Comparison of ENCODE assay signal across 9 cellular contexts in genomic region chr7:102061981-102062390, GRCh38.
DNase-seq lines count a peak whose midpoint lies in the region; ATAC-seq, FAIRE-seq and TF ChIP-seq lines count a peak whose summit lies in the region.
"Had no signal": no experiment of that assay in that cellular context is flagged by ENCODE, and none has a peak within 500 bp of the region (broad histone marks: within the 10 kb centered on the region; RNA-seq: fewer than 3 reads in every experiment).

No MANE protein-coding gene starts in this region.

- FAIRE-seq in A549 (lab: Jason Lieb, UNC), result no peak

- 0 out of 3 replicates have a peak, but pooled peaks cover 5% of the 10 kb centered on the region for H3K9me3 ChIP-seq in A549
- peaks cover 0 to 5% (median 0%) of the 10 kb centered on the region in 12 donors for H3K9me3 ChIP-seq in heart left ventricle

- no peaks in the 10 kb centered on the region for H3K36me3 ChIP-seq in heart left ventricle

- H3K4me3 ChIP-seq in A549, result no peak overlapping the region
- no peak overlapping the region for H3K4me3 ChIP-seq in heart left ventricle

- H3K27me3 Mint-ChIP-seq in WTC11 (ENCODE audit: low read depth), result no peaks in the 10 kb centered on the region
- no peaks in the 10 kb centered on the region for H3K27me3 Mint-ChIP-seq in Calu3 (ENCODE audit: unreplicated experiment)

- TF ChIP-seq RAD21 in A549 (conservative IDR thresholded peaks at IDR 0.05 in 1 of 2, IDR thresholded peaks at IDR 0.05 in 1 of 2), result no peak

- peaks cover 39% of the 10 kb centered on the region for H3K4me1 Mint-ChIP-seq in WTC11
- peaks cover 10% of the 10 kb centered on the region for H3K4me1 Mint-ChIP-seq in Calu3 (ENCODE audit: low read depth, unreplicated experiment)

- H3K9me3 Mint-ChIP-seq in WTC11 (no peaks in the 10 kb centered on the region), Calu3 (ENCODE audit: low read depth, unreplicated experiment) (no peaks in the 10 kb centered on the region)

- no TSS peak for BruUV-seq in Calu3 (replicated peaks; lab: Mats Ljungman, UMichigan)

- POLR2A ChIA-PET in A549 (lab: Yijun Ruan, JAX), result no interaction called here
- POLR2A ChIA-PET in WTC11 (lab: Charles Lee), result no interaction called here

- H3K4me1 ChIP-seq in A549 (peaks cover 38% of the 10 kb centered on the region), heart left ventricle (peaks cover 3 to 26% (median 20%) of the 10 kb centered on the region in 12 donors)

- peak overlapping the region; percentile 85 for H3K27ac Mint-ChIP-seq in WTC11
- H3K27ac Mint-ChIP-seq in Calu3 (ENCODE audit: unreplicated experiment), result no peak overlapping the region

- TF ChIP-seq EP300 in A549 (IDR thresholded peaks at IDR 0.05), result no peak

- no peak for TF ChIP-seq POLR2A in A549 (IDR thresholded peaks at IDR 0.05; ENCODE audit: low read length)
- TF ChIP-seq POLR2A in heart left ventricle (IDR thresholded peaks at IDR 0.05), result no peak

- intact Hi-C loops in posterior cingulate gyrus (cut with DNase I) (no loop called here), Calu3 (cut with micrococcal nuclease; ENCODE audit: unreplicated experiment) (no loop called here), heart left ventricle (cut with DNase I) (no loop called here)

- DNase-seq in A549 (ENCODE audit: low read depth in 1 of 2, low spot score in 1 of 2) (peak in 1 of 2 experiments; percentile 38), WTC11 (ENCODE audit: low spot score) (no peak), posterior cingulate gyrus (no peak), Calu3 (no peak), heart left ventricle (no peak)

- no peak for TF ChIP-seq CTCF in A549 (IDR thresholded peaks at IDR 0.05)
- no peak for TF ChIP-seq CTCF in WTC11 (IDR thresholded peaks at IDR 0.05)
- no peak for TF ChIP-seq CTCF in Calu3 (IDR thresholded peaks at IDR 0.05; ENCODE audit: unreplicated experiment)
- TF ChIP-seq CTCF in heart left ventricle (IDR thresholded peaks at IDR 0.05), result no peak

- ATAC-seq in A549, result no peak
- peak; percentile 78 for ATAC-seq in GM19025 (IDR thresholded peaks at IDR 0.05; ENCODE audit: low read depth, unreplicated experiment)
- ATAC-seq in HG03159 (IDR thresholded peaks at IDR 0.05; ENCODE audit: unreplicated experiment), result peak; percentile 89
- ATAC-seq in WTC11, result no peak
- ATAC-seq in HG02840 (IDR thresholded peaks at IDR 0.05; ENCODE audit: low FRiP score, unreplicated experiment), result no peak
- no peak for ATAC-seq in heart left ventricle

- CTCF ChIA-PET in A549 (lab: Yijun Ruan, JAX) (interaction anchor here (1.3 kb wide), 1 partner anchor 206 kb away, joined by 3 read pairs; no protein-coding TSS in a partner anchor), WTC11 (lab: Charles Lee) (interaction anchor here (0.7 kb wide), 1 partner anchor 8 kb away, joined by 3 read pairs; no protein-coding TSS in a partner anchor), Calu3 (lab: Charles Lee) (no interaction called here)

- WGBS in A549 (ENCODE audit: missing lambda C conversion rate), result 86% methylated on average over 8 of the region's 8 CpGs
- 81 to 90% (median 84%) methylated on average over 7 to 8 of the region's 8 CpGs for WGBS in heart left ventricle, 4 donors

- H3K27me3 ChIP-seq in heart left ventricle, result no peaks in the 10 kb centered on the region

- H3K27ac ChIP-seq in A549 (peak overlapping the region; percentile 39 to 81; a peak in 4 of 6 replicates), heart left ventricle (no peak overlapping the region)
- H3K27ac ChIP-seq: VCaP had no signal

- H3K4me2 ChIP-seq in A549, result no peak overlapping the region

- H3K36me3 Mint-ChIP-seq in WTC11, result 0 out of 2 replicates have a peak, but pooled peaks cover 2% of the 10 kb centered on the region
- no peaks in the 10 kb centered on the region for H3K36me3 Mint-ChIP-seq in Calu3 (ENCODE audit: insufficient read depth, unreplicated experiment)

- H3K4me3 Mint-ChIP-seq in WTC11, result no peak overlapping the region
- no peak overlapping the region for H3K4me3 Mint-ChIP-seq in Calu3 (ENCODE audit: low read depth, unreplicated experiment)

TF ChIP-seq in A549, 52 proteins besides CTCF, POLR2A, EP300 and RAD21 (continues in another document):
- TF ChIP-seq PBX3 (IDR thresholded peaks at IDR 0.05) (no peak), BCL3 (IDR thresholded peaks at IDR 0.05) (no peak), RFX5 (IDR thresholded peaks at IDR 0.05) (no peak), JUN (IDR thresholded peaks at IDR 0.05) (no peak), EHMT2 (IDR thresholded peaks at IDR 0.05; ENCODE audit: low read depth) (no peak), ESRRA (IDR thresholded peaks at IDR 0.05; ENCODE audit: borderline replicate concordance, low read length) (no peak), HOXA7 (CRISPR knock-in tag; IDR thresholded peaks at IDR 0.05) (no peak), ATOH8 (CRISPR knock-in tag; IDR thresholded peaks at IDR 0.05; ENCODE audit: low read depth) (no peak)

TF ChIP-seq in WTC11, 78 proteins besides CTCF, POLR2A, EP300 and RAD21:
- TF ChIP-seq SOX15 (CRISPR knock-in tag; IDR thresholded peaks at IDR 0.05) (no peak), ZSCAN18 (CRISPR knock-in tag; IDR thresholded peaks at IDR 0.05) (no peak)
TF ChIP-seq in WTC11: peak in this region for 0.

Comparison
In these comparisons a context has a peak if more than half of its experiments do, and no peak if none do; other contexts are left out.
1. ATAC-seq: peak in GM19025 (single experiment) and HG03159 (single experiment); none in A549 (0 of 2), WTC11 (single experiment), HG02840 (single experiment) and heart left ventricle (0 of 4).
2. H3K27ac ChIP-seq: peak in A549 (2 of 2); none in heart left ventricle (0 of 12).